In genomic region chr6:5004373-5005037, GRCh38 we compare ENCODE assay signal across 8 cellular contexts. TPM values are rescaled to one million over a fixed set of nuclear protein-coding genes. Genes with fewer than 3 reads are reported as not detected.
DNase-seq lines count a peak whose midpoint lies in the region; ATAC-seq and TF ChIP-seq lines count a peak whose summit lies in the region.

No MANE protein-coding gene starts in this region.

- peaks cover 18% of the 10 kb centered on the region for H3K36me3 ChIP-seq in DND-41 (ENCODE audit: insufficient read depth, low read length)

- H3K27me3 Mint-ChIP-seq in chondrocyte (ENCODE audit: low read depth) (no peaks in the 10 kb centered on the region), nephron (ENCODE audit: low read depth) (no peaks in the 10 kb centered on the region)

- DNase-seq in DND-41 = no peak
- DNase-seq in LHCN-M2 (ENCODE audit: low read depth) = peak; percentile 1
- no peak for DNase-seq in chondrocyte (ENCODE audit: low spot score)
- no peak for DNase-seq in central memory CD4-positive, alpha-beta T cell
- DNase-seq in NCI-H510A treated with DMSO at 0.1 percent for 48 hours (lab: John Stamatoyannopoulos, UW) = no peak
- DNase-seq in NCI-H1930 (lab: John Stamatoyannopoulos, UW) = no peak

- H3K36me3 Mint-ChIP-seq in chondrocyte (ENCODE audit: low read depth) = peaks cover 5% of the 10 kb centered on the region
- H3K36me3 Mint-ChIP-seq in nephron (ENCODE audit: low read depth) = peaks cover 17% of the 10 kb centered on the region

- H3K79me2 ChIP-seq in DND-41 (ENCODE audit: insufficient read depth, low read length) = 0 out of 2 replicates have a peak, but pooled peaks cover 2% of the 10 kb centered on the region

- no peaks in the 10 kb centered on the region for H3K9me3 ChIP-seq in DND-41 (ENCODE audit: insufficient read depth, low read length, severe bottlenecking)

- H3K4me2 ChIP-seq in DND-41 (ENCODE audit: insufficient read depth, low read length) = peak overlapping the region; percentile 72

- no peaks in the 10 kb centered on the region for H3K27me3 ChIP-seq in DND-41 (ENCODE audit: insufficient read depth, low read length, poor library complexity)

- H3K4me3 ChIP-seq in DND-41 (ENCODE audit: low read depth in 1 of 2, low read length in 2 of 2) = peak overlapping the region; percentile 40 to 79

- H3K4me3 Mint-ChIP-seq in chondrocyte (ENCODE audit: unreplicated experiment) (peak overlapping the region; percentile 96), nephron (peak overlapping the region; percentile 96)

- peak overlapping the region; percentile 92 for H2AFZ ChIP-seq in DND-41 (ENCODE audit: low read depth, low read length)

- H3K9me3 Mint-ChIP-seq in chondrocyte (ENCODE audit: low read depth) (no peaks in the 10 kb centered on the region), nephron (no peaks in the 10 kb centered on the region)

- no peaks in the 10 kb centered on the region for H4K20me1 ChIP-seq in DND-41 (ENCODE audit: insufficient read depth, low read length)

- ATAC-seq in DND-41 (ENCODE audit: insufficient read depth, low read depth) (no peak), GM21786 (IDR thresholded peaks at IDR 0.05; ENCODE audit: unreplicated experiment) (no peak)

- peaks cover 20% of the 10 kb centered on the region for H3K4me1 ChIP-seq in DND-41 (ENCODE audit: insufficient read depth, low read length)

- H3K4me1 Mint-ChIP-seq in chondrocyte (ENCODE audit: low read depth) (peaks cover 12% of the 10 kb centered on the region), nephron (peaks cover 19% of the 10 kb centered on the region)

- H3K27ac Mint-ChIP-seq in chondrocyte (ENCODE audit: unreplicated experiment) = peak overlapping the region; percentile 97
- peak overlapping the region; percentile 99 to 100 (median 99) for H3K27ac Mint-ChIP-seq in nephron

- TF ChIP-seq CTCF in DND-41 (IDR thresholded peaks at IDR 0.05; ENCODE audit: borderline replicate concordance, extremely low read depth, low read length, poor library complexity, severe bottlenecking) (no peak), chondrocyte (IDR thresholded peaks at IDR 0.05) (no peak), nephron (IDR thresholded peaks at IDR 0.05; ENCODE audit: unreplicated experiment in 3 of 3) (no peak)

- H3K9ac ChIP-seq in DND-41 (ENCODE audit: low read depth, low read length) = peak overlapping the region; percentile 74

- peak overlapping the region; percentile 88 for H3K27ac ChIP-seq in DND-41 (ENCODE audit: low read length)

RNA-seq across cellular contexts. Expression of gene RPP40, which starts 0.7 kb away (rescaled TPM):
- total RNA-seq in LHCN-M2 (2014; rRNA removed) (38.6 and 53.4 TPM in 2 replicates), chondrocyte (6.0 to 6.8 TPM (median 6.2 TPM) in 3 replicates)
- 12.6 TPM for polyA plus RNA-seq in LHCN-M2 (2012)
